ENCODE assay signal across 10 cellular contexts in the genomic region with DNA sequence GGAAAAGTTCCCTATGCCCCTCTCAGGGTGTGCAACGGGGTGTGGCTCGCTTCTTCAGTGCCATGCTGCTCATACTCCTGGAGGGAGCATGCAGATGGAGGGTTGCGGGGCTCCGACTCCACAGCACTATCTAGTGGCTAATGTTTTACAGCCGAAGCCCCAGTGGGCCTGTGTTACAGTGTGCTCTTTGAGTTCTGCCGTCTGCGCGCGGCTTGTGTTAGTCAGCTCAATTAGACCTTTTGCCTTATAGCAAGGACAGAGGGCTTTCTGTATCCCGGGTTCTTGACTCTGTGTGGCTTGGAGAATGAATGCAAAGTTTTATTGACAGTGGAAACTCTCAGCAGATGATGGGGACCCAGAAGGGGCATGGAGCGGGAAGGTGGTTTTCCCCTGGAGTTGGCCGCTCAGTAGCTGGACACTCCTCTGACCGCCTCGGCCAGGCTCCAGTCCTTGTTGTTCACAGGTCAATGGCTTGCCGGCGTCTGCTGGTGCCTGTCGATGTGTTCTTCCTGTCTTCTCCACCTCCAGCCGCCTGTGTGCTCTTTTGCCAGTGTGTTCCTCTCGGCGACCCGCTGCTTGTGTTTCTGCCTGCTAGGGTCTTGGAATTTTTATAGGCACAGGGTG.
DNase-seq lines count a peak whose midpoint lies in the region; ATAC-seq, FAIRE-seq and TF ChIP-seq lines count a peak whose summit lies in the region.
"Had no signal": no experiment of that assay in that cellular context is flagged by ENCODE, and none has a peak within 500 bp of the region (broad histone marks: within the 10 kb centered on the region; RNA-seq: fewer than 3 reads in every experiment).

No MANE protein-coding gene starts in this region.

- no peak overlapping the region for H3K4me3 Mint-ChIP-seq in activated naive CD8-positive, alpha-beta T cell treated with anti-CD3 and anti-CD28 coated beads, Interleukin-2, amount 50 U/mL, for 24 hours
- no peak overlapping the region for H3K4me3 Mint-ChIP-seq in activated naive CD8-positive, alpha-beta T cell treated with anti-CD3 and anti-CD28 coated beads for 36 hours
- H3K4me3 Mint-ChIP-seq: CD8-positive, alpha-beta memory T cell; stimulated activated naive B cell treated with anti-CD40 and anti-IgM and Interleukin-4, amounts not matched to agents 10 μg/mL and 1 μg/mL and 100 μg/mL, for 72 hours had no signal

- peak; percentile 10 for TF ChIP-seq CTCF in RWPE2 (IDR thresholded peaks at IDR 0.05; ENCODE audit: poor library complexity, severe bottlenecking)
- TF ChIP-seq CTCF in heart right ventricle (IDR thresholded peaks at IDR 0.05) = peak in 6 of 9 donors; percentile 14 to 35 (median 31)

- DNase-seq in activated naive CD8-positive, alpha-beta T cell treated with anti-CD3 and anti-CD28 coated beads, Interleukin-2, amount 50 U/mL, for 24 hours = no peak
- DNase-seq in activated naive CD8-positive, alpha-beta T cell treated with anti-CD3 and anti-CD28 coated beads for 36 hours = no peak
- DNase-seq in RWPE2 (ENCODE audit: low spot score) (no peak), heart right ventricle (peak; percentile 4 to 12), superior temporal gyrus (ENCODE audit: extremely low spot score) (peak; percentile 87), 8988T (no peak), GM12891 (ENCODE audit: insufficient read length, low spot score) (no peak)
- DNase-seq: CD8-positive, alpha-beta memory T cell; stimulated activated naive B cell treated with anti-CD40 and anti-IgM and Interleukin-4, amounts not matched to agents 10 μg/mL and 1 μg/mL and 100 μg/mL, for 72 hours had no signal

- no peaks in the 10 kb centered on the region for H3K36me3 Mint-ChIP-seq in activated naive CD8-positive, alpha-beta T cell treated with anti-CD3 and anti-CD28 coated beads, Interleukin-2, amount 50 U/mL, for 24 hours (ENCODE audit: low read depth)
- no peaks in the 10 kb centered on the region for H3K36me3 Mint-ChIP-seq in activated naive CD8-positive, alpha-beta T cell treated with anti-CD3 and anti-CD28 coated beads for 36 hours
- H3K36me3 Mint-ChIP-seq: CD8-positive, alpha-beta memory T cell; stimulated activated naive B cell treated with anti-CD40 and anti-IgM and Interleukin-4, amounts not matched to agents 10 μg/mL and 1 μg/mL and 100 μg/mL, for 72 hours had no signal

- H3K27ac ChIP-seq in RWPE2 (ENCODE audit: poor library complexity, severe bottlenecking) = no peak overlapping the region
- H3K27ac ChIP-seq in heart right ventricle = no peak overlapping the region

- H3K36me3 ChIP-seq in RWPE2 (ENCODE audit: low read depth) = no peaks in the 10 kb centered on the region
- H3K36me3 ChIP-seq in heart right ventricle = no peaks in the 10 kb centered on the region

- H3K4me1 Mint-ChIP-seq in activated naive CD8-positive, alpha-beta T cell treated with anti-CD3 and anti-CD28 coated beads, Interleukin-2, amount 50 U/mL, for 24 hours = no peaks in the 10 kb centered on the region
- H3K4me1 Mint-ChIP-seq in activated naive CD8-positive, alpha-beta T cell treated with anti-CD3 and anti-CD28 coated beads for 36 hours = no peaks in the 10 kb centered on the region
- H3K4me1 Mint-ChIP-seq: stimulated activated naive B cell treated with anti-CD40 and anti-IgM and Interleukin-4, amounts not matched to agents 10 μg/mL and 1 μg/mL and 100 μg/mL, for 72 hours had no signal

- H3K9me3 ChIP-seq in RWPE2 (ENCODE audit: severe bottlenecking) (no peaks in the 10 kb centered on the region), heart right ventricle (peaks cover 0 to 4% (median 0%) of the 10 kb centered on the region in 11 donors)

- H3K27me3 Mint-ChIP-seq in activated naive CD8-positive, alpha-beta T cell treated with anti-CD3 and anti-CD28 coated beads, Interleukin-2, amount 50 U/mL, for 24 hours = no peaks in the 10 kb centered on the region
- H3K27me3 Mint-ChIP-seq in activated naive CD8-positive, alpha-beta T cell treated with anti-CD3 and anti-CD28 coated beads for 36 hours = peaks cover 6% of the 10 kb centered on the region
- H3K27me3 Mint-ChIP-seq: CD8-positive, alpha-beta memory T cell; stimulated activated naive B cell treated with anti-CD40 and anti-IgM and Interleukin-4, amounts not matched to agents 10 μg/mL and 1 μg/mL and 100 μg/mL, for 72 hours had no signal

- H3K27me3 ChIP-seq in RWPE2 (ENCODE audit: insufficient read depth, poor library complexity, severe bottlenecking) (no peaks in the 10 kb centered on the region), heart right ventricle (no peaks in the 10 kb centered on the region)

- H3K27ac Mint-ChIP-seq in activated naive CD8-positive, alpha-beta T cell treated with anti-CD3 and anti-CD28 coated beads, Interleukin-2, amount 50 U/mL, for 24 hours = no peak overlapping the region
- no peak overlapping the region for H3K27ac Mint-ChIP-seq in activated naive CD8-positive, alpha-beta T cell treated with anti-CD3 and anti-CD28 coated beads for 36 hours
- H3K27ac Mint-ChIP-seq: CD8-positive, alpha-beta memory T cell; stimulated activated naive B cell treated with anti-CD40 and anti-IgM and Interleukin-4, amounts not matched to agents 10 μg/mL and 1 μg/mL and 100 μg/mL, for 72 hours had no signal

- intact Hi-C loops in heart right ventricle (cut with DNase I) = loop anchor here in 6 of 10 donors (5.0 to 10.0 kb wide), 3 partner anchors 142 to 455 kb away; no protein-coding TSS in a partner anchor

- FAIRE-seq in GM12891 (lab: Jason Lieb, UNC) = no peak

- TF ChIP-seq POLR2A in GM12891 (IDR thresholded peaks at IDR 0.05; ENCODE audit: low read depth, low read length) = no peak

- H3K4me3 ChIP-seq in RWPE2 (ENCODE audit: severe bottlenecking) (no peak overlapping the region), heart right ventricle (no peak overlapping the region)

- ATAC-seq in activated naive CD8-positive, alpha-beta T cell treated with anti-CD3 and anti-CD28 coated beads, Interleukin-2, amount 50 U/mL, for 24 hours = peak; percentile 63
- ATAC-seq in RWPE2 (ENCODE audit: low read depth) (no peak), heart right ventricle (peak in 2 of 8 donors; percentile 33 to 64), HG03342 (IDR thresholded peaks at IDR 0.05; ENCODE audit: unreplicated experiment) (no peak)

- no peaks in the 10 kb centered on the region for H3K9me3 Mint-ChIP-seq in activated naive CD8-positive, alpha-beta T cell treated with anti-CD3 and anti-CD28 coated beads, Interleukin-2, amount 50 U/mL, for 24 hours
- H3K9me3 Mint-ChIP-seq in activated naive CD8-positive, alpha-beta T cell treated with anti-CD3 and anti-CD28 coated beads for 36 hours = no peaks in the 10 kb centered on the region
- H3K9me3 Mint-ChIP-seq: CD8-positive, alpha-beta memory T cell had no signal

- WGBS in heart right ventricle, 2 donors = 66 to 70% methylated on average over 21 of the region's 21 CpGs

- H3K4me1 ChIP-seq in RWPE2 (ENCODE audit: insufficient read depth, poor library complexity, severe bottlenecking) = peaks cover 16% of the 10 kb centered on the region
- peaks cover 0 to 9% (median 5%) of the 10 kb centered on the region in 9 donors for H3K4me1 ChIP-seq in heart right ventricle

TF ChIP-seq in GM12891, 5 proteins besides CTCF, POLR2A, EP300 and RAD21:
- no peak for TF ChIP-seq PAX5 (IDR thresholded peaks at IDR 0.05; ENCODE audit: insufficient read depth, low read length, severe bottlenecking)
- no peak for TF ChIP-seq TAF1 (IDR thresholded peaks at IDR 0.05; ENCODE audit: low read depth, low read length)
- no peak for TF ChIP-seq POLR2AphosphoS5 (IDR thresholded peaks at IDR 0.05; ENCODE audit: low read depth, low read length)
- no peak for TF ChIP-seq POU2F2 (IDR thresholded peaks at IDR 0.05; ENCODE audit: low read depth, low read length)
- no peak for TF ChIP-seq SPI1 (IDR thresholded peaks at IDR 0.05; ENCODE audit: low read depth, low read length)
TF ChIP-seq in GM12891: peak in this region for 0.

Comparison
In these comparisons a context has a peak if more than half of its experiments do, and no peak if none do; other contexts are left out.
1. DNase-seq: peak in heart right ventricle (2 of 2) and superior temporal gyrus (single experiment); none in activated naive CD8-positive, alpha-beta T cell treated with anti-CD3 and anti-CD28 coated beads, Interleukin-2, amount 50 U/mL, for 24 hours (single experiment), activated naive CD8-positive, alpha-beta T cell treated with anti-CD3 and anti-CD28 coated beads for 36 hours (single experiment), RWPE2 (single experiment), 8988T (single experiment) and GM12891 (single experiment).